ENCODE assay signal across 19 cellular contexts in the genomic region with DNA sequence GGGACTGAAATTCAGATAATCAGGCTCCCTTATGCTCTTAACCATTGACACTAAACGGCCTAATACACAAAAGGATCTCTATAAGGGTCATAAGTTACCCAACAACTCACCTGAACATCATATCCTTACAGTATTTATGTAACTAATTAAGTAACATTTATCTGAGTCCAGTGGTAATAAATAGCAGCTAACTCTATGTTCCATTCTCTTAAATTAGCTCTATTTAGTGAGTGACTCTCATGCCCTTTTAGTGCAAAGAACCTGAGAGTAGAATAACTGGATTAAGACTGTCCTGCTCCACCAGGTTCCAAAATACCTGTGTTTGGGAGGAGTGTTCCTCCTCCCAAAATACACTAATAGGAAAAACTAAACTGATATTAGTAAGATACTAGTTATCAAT. TPM values are rescaled to one million over a fixed set of nuclear protein-coding genes. Genes with fewer than 3 reads are reported as not detected.
DNase-seq lines count a peak whose midpoint lies in the region; ATAC-seq and TF ChIP-seq lines count a peak whose summit lies in the region.
"Had no signal": no experiment of that assay in that cellular context is flagged by ENCODE, and none has a peak within 500 bp of the region (broad histone marks: within the 10 kb centered on the region; RNA-seq: fewer than 3 reads in every experiment).

No MANE protein-coding gene starts in this region.

- H3K27ac ChIP-seq in heart left ventricle, result peak overlapping the region in 8 of 12 donors; percentile 4 to 68 (median 36)
- H3K27ac ChIP-seq in right atrium auricular region, result peak overlapping the region in 1 of 2 donors; percentile 6
- H3K27ac ChIP-seq in DND-41 (ENCODE audit: low read length), result no peak overlapping the region
- no peak overlapping the region for H3K27ac ChIP-seq in tibial artery
- H3K27ac ChIP-seq: Peyer's patch had no signal

- H3K9me3 ChIP-seq in heart left ventricle (no peaks in the 10 kb centered on the region), right atrium auricular region (no peaks in the 10 kb centered on the region), DND-41 (ENCODE audit: insufficient read depth, low read length, severe bottlenecking) (no peaks in the 10 kb centered on the region), tibial artery (no peaks in the 10 kb centered on the region)
- H3K9me3 ChIP-seq: Peyer's patch had no signal

- WGBS in heart left ventricle, 4 donors, result 32 to 45% (median 42%) methylated on average over 1 of the region's 1 CpG

- H3K4me3 ChIP-seq in heart left ventricle (no peak overlapping the region), right atrium auricular region (no peak overlapping the region), DND-41 (ENCODE audit: low read depth in 1 of 2, low read length in 2 of 2) (no peak overlapping the region), tibial artery (no peak overlapping the region)
- H3K4me3 ChIP-seq: Peyer's patch had no signal

- intact Hi-C loops in heart left ventricle (cut with DNase I) (loop anchor here in 2 of 10 donors (10.0 kb wide), 1 partner anchor 216 kb away; no protein-coding TSS in a partner anchor), tibial artery (cut with DNase I; ENCODE audit: low total_unique reads) (no loop called here)

- H4K20me1 ChIP-seq in DND-41 (ENCODE audit: insufficient read depth, low read length), result peaks cover 91% of the 10 kb centered on the region

- H3K4me3 Mint-ChIP-seq in central memory CD8-positive, alpha-beta T cell, result peak overlapping the region; percentile 15
- no peak overlapping the region for H3K4me3 Mint-ChIP-seq in osteocyte (ENCODE audit: unreplicated experiment)
- H3K4me3 Mint-ChIP-seq: CD14-positive monocyte had no signal

- peak overlapping the region; percentile 29 for H3K27ac Mint-ChIP-seq in central memory CD8-positive, alpha-beta T cell (ENCODE audit: low read depth)
- H3K27ac Mint-ChIP-seq in osteocyte (ENCODE audit: unreplicated experiment), result peak overlapping the region; percentile 3

- DNase-seq in heart left ventricle (no peak), right atrium auricular region (ENCODE audit: low spot score) (no peak), DND-41 (no peak), osteocyte (ENCODE audit: extremely low spot score, unreplicated experiment) (no peak), NCI-H524 (lab: John Stamatoyannopoulos, UW) (no peak), tibial artery (no peak), NCI-H2227 treated with DMSO at 0.1 percent for 48 hours (lab: John Stamatoyannopoulos, UW) (no peak)
- DNase-seq in central memory CD8-positive, alpha-beta T cell (ENCODE audit: low spot score in 2 of 2), result no peak
- DNase-seq: DMS79 treated with DMSO at 0.1 percent for 48 hours; GOT3; KBM-7; NCI-H1092; NCI-H1436; NCI-H187 treated with DMSO at 0.1 percent for 48 hours; NCI-H2107; NCI-H748 treated with DMSO at 0.1 percent for 48 hours; NK-92 treated with Interleukin-12 subunit alpha and Interleukin-12 subunit beta, amount 100 ng/mL, for 24 hours; Peyer's patch had no signal

- H3K4me1 ChIP-seq in heart left ventricle (peaks cover 9 to 96% (median 79%) of the 10 kb centered on the region in 12 donors), right atrium auricular region (peaks cover 0 to 49% of the 10 kb centered on the region in 2 donors), DND-41 (ENCODE audit: insufficient read depth, low read length) (peaks cover 4% of the 10 kb centered on the region; the same call in 1 of the 2 replicates), tibial artery (peaks cover 0 to 97% (median 23%) of the 10 kb centered on the region in 4 donors)

- TF ChIP-seq POLR2A in heart left ventricle (IDR thresholded peaks at IDR 0.05), result no peak

- H3K79me2 ChIP-seq in DND-41 (ENCODE audit: insufficient read depth, low read length), result peaks cover 100% of the 10 kb centered on the region

- no peaks in the 10 kb centered on the region for H3K27me3 ChIP-seq in heart left ventricle
- no peaks in the 10 kb centered on the region for H3K27me3 ChIP-seq in right atrium auricular region
- H3K27me3 ChIP-seq in DND-41 (ENCODE audit: insufficient read depth, low read length, poor library complexity), result no peaks in the 10 kb centered on the region
- H3K27me3 ChIP-seq in tibial artery, result no peaks in the 10 kb centered on the region
- H3K27me3 ChIP-seq: Peyer's patch had no signal

- H3K36me3 ChIP-seq in heart left ventricle (peaks cover 0 to 8% (median 0%) of the 10 kb centered on the region in 9 donors), right atrium auricular region (no peaks in the 10 kb centered on the region), DND-41 (ENCODE audit: insufficient read depth, low read length) (peaks cover 8% of the 10 kb centered on the region; the same call in 1 of the 2 replicates), tibial artery (peaks cover 0 to 5% (median 0%) of the 10 kb centered on the region in 3 donors)
- H3K36me3 ChIP-seq: Peyer's patch had no signal

- no peaks in the 10 kb centered on the region for H3K9me3 Mint-ChIP-seq in central memory CD8-positive, alpha-beta T cell
- peaks cover 4% of the 10 kb centered on the region for H3K9me3 Mint-ChIP-seq in osteocyte (ENCODE audit: unreplicated experiment)
- H3K9me3 Mint-ChIP-seq: CD14-positive monocyte had no signal

- H3K4me1 Mint-ChIP-seq in central memory CD8-positive, alpha-beta T cell, result peaks cover 91% of the 10 kb centered on the region
- H3K4me1 Mint-ChIP-seq in osteocyte (ENCODE audit: unreplicated experiment), result peaks cover 70% of the 10 kb centered on the region

- no peak for TF ChIP-seq CTCF in heart left ventricle (IDR thresholded peaks at IDR 0.05)
- no peak for TF ChIP-seq CTCF in right atrium auricular region (IDR thresholded peaks at IDR 0.05)
- TF ChIP-seq CTCF in DND-41 (IDR thresholded peaks at IDR 0.05; ENCODE audit: borderline replicate concordance, extremely low read depth, low read length, poor library complexity, severe bottlenecking), result no peak
- no peak for TF ChIP-seq CTCF in osteocyte (IDR thresholded peaks at IDR 0.05)
- TF ChIP-seq CTCF in tibial artery (IDR thresholded peaks at IDR 0.05), result no peak

- peak overlapping the region; percentile 4; the same call in 1 of the 2 replicates for H3K4me2 ChIP-seq in DND-41 (ENCODE audit: insufficient read depth, low read length)

- H3K9ac ChIP-seq in DND-41 (ENCODE audit: low read depth, low read length), result no peak overlapping the region

- H3K36me3 Mint-ChIP-seq in central memory CD8-positive, alpha-beta T cell (ENCODE audit: insufficient read depth), result peaks cover 14% of the 10 kb centered on the region
- H3K36me3 Mint-ChIP-seq in osteocyte (ENCODE audit: unreplicated experiment), result peaks cover 17% of the 10 kb centered on the region

- ATAC-seq in heart left ventricle (peak in 3 of 4 donors; percentile 22 to 30 (median 29)), DND-41 (ENCODE audit: insufficient read depth, low read depth) (no peak)
- ATAC-seq in central memory CD8-positive, alpha-beta T cell (replicated peaks; ENCODE audit: extremely low read depth, poor library complexity, severe bottlenecking), result no peak

- H2AFZ ChIP-seq in DND-41 (ENCODE audit: low read depth, low read length), result no peak overlapping the region

- H3K27me3 Mint-ChIP-seq in central memory CD8-positive, alpha-beta T cell, result no peaks in the 10 kb centered on the region
- H3K27me3 Mint-ChIP-seq in osteocyte (ENCODE audit: unreplicated experiment), result no peaks in the 10 kb centered on the region

RNA-seq across cellular contexts. Expression of a gene that starts 9.8 kb away (rescaled TPM):
- 100 to 1,000 TPM in 4 of 9 donors, 10 to 100 TPM in 5; 71.3 to 148 (median 98.7) TPM for total RNA-seq in heart left ventricle
- 10 to 100 TPM; 26.4 to 30.8 TPM for polyA plus RNA-seq in heart left ventricle
- total RNA-seq in right atrium auricular region, result 100 to 1,000 TPM; 114 TPM
- total RNA-seq in osteocyte, result 128 and 129 TPM in 2 replicates

Comparison
In these comparisons a context has a peak if more than half of its experiments do, and no peak if none do; other contexts are left out.
1. ATAC-seq: peak in heart left ventricle (3 of 4); none in DND-41 (single experiment) and central memory CD8-positive, alpha-beta T cell (single experiment).
2. H3K27ac ChIP-seq: peak in heart left ventricle (8 of 12); none in DND-41 (single experiment) and tibial artery (0 of 2).